8 cellular contexts compared by ENCODE assay signal in genomic region chr9:70639853-70640814, GRCh38.
A peak's percentile ranks its signal among the peaks of the same experiment; 100 is the strongest.
DNase-seq lines count a peak whose midpoint lies in the region; ATAC-seq, FAIRE-seq and TF ChIP-seq lines count a peak whose summit lies in the region.

No MANE protein-coding gene starts in this region.

- ATAC-seq in activated naive CD8-positive, alpha-beta T cell treated with anti-CD3 and anti-CD28 coated beads, Interleukin-2, amount 50 U/mL, for 24 hours = no peak
- no peak for ATAC-seq in HG02678 (IDR thresholded peaks at IDR 0.05; ENCODE audit: unreplicated experiment)

- no peak for FAIRE-seq in GM12891 (lab: Jason Lieb, UNC)

- H4K20me1 ChIP-seq in PC-9 (ENCODE audit: insufficient read depth) = no peaks in the 10 kb centered on the region
- H4K20me1 ChIP-seq in neural cell (ENCODE audit: insufficient read depth) = no peaks in the 10 kb centered on the region

- H3K27me3 ChIP-seq in HL-60 (ENCODE audit: insufficient read depth, poor library complexity, severe bottlenecking) (no peaks in the 10 kb centered on the region), PC-9 (ENCODE audit: insufficient read depth, low read depth) (peaks cover 5% of the 10 kb centered on the region; the same call in 1 of the 2 replicates), neural cell (ENCODE audit: insufficient read depth, low read depth, low read length) (no peaks in the 10 kb centered on the region)

- no peak overlapping the region for H3K4me3 Mint-ChIP-seq in activated naive CD8-positive, alpha-beta T cell treated with anti-CD3 and anti-CD28 coated beads, Interleukin-2, amount 50 U/mL, for 24 hours

- no peak for TF ChIP-seq EP300 in neural cell (conservative IDR thresholded peaks at IDR 0.05; ENCODE audit: poor library complexity, severe bottlenecking)

- H3K4me1 ChIP-seq in PC-9 (replicated peaks; ENCODE audit: insufficient read depth) = no peaks in the 10 kb centered on the region

- no peaks in the 10 kb centered on the region for H3K9me2 ChIP-seq in PC-9 (ENCODE audit: insufficient read depth)
- no peaks in the 10 kb centered on the region for H3K9me2 ChIP-seq in neural cell (ENCODE audit: insufficient read depth, low read length)

- no peak overlapping the region for H3K27ac Mint-ChIP-seq in activated naive CD8-positive, alpha-beta T cell treated with anti-CD3 and anti-CD28 coated beads, Interleukin-2, amount 50 U/mL, for 24 hours

- peaks cover 1% of the 10 kb centered on the region for H3K27me3 Mint-ChIP-seq in activated naive CD8-positive, alpha-beta T cell treated with anti-CD3 and anti-CD28 coated beads, Interleukin-2, amount 50 U/mL, for 24 hours

- intact Hi-C loops in PC-9 (cut with micrococcal nuclease; ENCODE audit: unreplicated experiment) = loop anchor here (1.0 to 5.0 kb wide), 3 partner anchors 287 to 609 kb away; no protein-coding TSS in a partner anchor

- no TSS peak for BruUV-seq in PC-9 (replicated peaks; lab: Mats Ljungman, UMichigan)

- H3F3A ChIP-seq in PC-9 (ENCODE audit: insufficient read depth, low read depth) (no peaks in the 10 kb centered on the region), neural cell (ENCODE audit: insufficient read depth, low read length, poor library complexity, severe bottlenecking) (no peaks in the 10 kb centered on the region)

- POLR2A ChIA-PET in PC-9 (lab: Charles Lee; ENCODE audit: unreplicated experiment) = no interaction called here

- peak; percentile 94 for TF ChIP-seq RAD21 in neural cell (conservative IDR thresholded peaks at IDR 0.05)

- CTCF ChIA-PET in PC-9 (lab: Charles Lee) = interaction anchor here (0.7 to 1.1 kb wide), 5 partner anchors 38 to 609 kb away, joined by 3 to 4 read pairs (median 3); no protein-coding TSS in a partner anchor

- H3K9me3 ChIP-seq in PC-9 (ENCODE audit: insufficient read depth, low read depth) = no peaks in the 10 kb centered on the region
- H3K9me3 ChIP-seq in neural cell (ENCODE audit: low read length) = no peaks in the 10 kb centered on the region

- no peaks in the 10 kb centered on the region for H3K36me3 Mint-ChIP-seq in activated naive CD8-positive, alpha-beta T cell treated with anti-CD3 and anti-CD28 coated beads, Interleukin-2, amount 50 U/mL, for 24 hours (ENCODE audit: low read depth)

- DNase-seq in GM03348 (ENCODE audit: low spot score) (peak; percentile 64), HL-60 (ENCODE audit: low read depth in 1 of 2, low spot score in 1 of 2) (peak in 1 of 2 experiments; percentile 12), PC-9 (peak in 1 of 2 experiments; percentile 8), epithelial cell of proximal tubule (ENCODE audit: low read depth) (no peak), GM12891 (ENCODE audit: insufficient read length, low spot score) (no peak)
- DNase-seq in activated naive CD8-positive, alpha-beta T cell treated with anti-CD3 and anti-CD28 coated beads, Interleukin-2, amount 50 U/mL, for 24 hours = no peak

- no peak overlapping the region for H3K4me3 ChIP-seq in HL-60 (replicated peaks; ENCODE audit: insufficient read depth, low read length)
- H3K4me3 ChIP-seq in PC-9 = no peak overlapping the region
- H3K4me3 ChIP-seq in epithelial cell of proximal tubule (ENCODE audit: low read depth, low read length) = no peak overlapping the region
- no peak overlapping the region for H3K4me3 ChIP-seq in neural cell (ENCODE audit: low read length)

- H3K9me3 Mint-ChIP-seq in activated naive CD8-positive, alpha-beta T cell treated with anti-CD3 and anti-CD28 coated beads, Interleukin-2, amount 50 U/mL, for 24 hours = no peaks in the 10 kb centered on the region

- no peak overlapping the region for H3K4me2 ChIP-seq in PC-9
- no peak overlapping the region for H3K4me2 ChIP-seq in neural cell (ENCODE audit: low read length)

- no peak for TF ChIP-seq POLR2A in GM12891 (IDR thresholded peaks at IDR 0.05; ENCODE audit: low read depth, low read length)

- no peaks in the 10 kb centered on the region for H3K36me3 ChIP-seq in PC-9 (ENCODE audit: low read depth)
- H3K36me3 ChIP-seq in neural cell (ENCODE audit: insufficient read depth, low read length) = no peaks in the 10 kb centered on the region

- no peak overlapping the region for H3K27ac ChIP-seq in HL-60 (replicated peaks)
- no peak overlapping the region for H3K27ac ChIP-seq in PC-9
- no peak overlapping the region for H3K27ac ChIP-seq in neural cell (ENCODE audit: low read length)

- H3K9ac ChIP-seq in neural cell (ENCODE audit: low read length) = no peak overlapping the region

- no peak overlapping the region for H2AFZ ChIP-seq in PC-9
- no peak overlapping the region for H2AFZ ChIP-seq in neural cell (ENCODE audit: low read depth, low read length)

- H3K79me2 ChIP-seq in PC-9 (ENCODE audit: low read depth) (no peaks in the 10 kb centered on the region), neural cell (replicated peaks; ENCODE audit: insufficient read depth, low read length) (no peaks in the 10 kb centered on the region)

- TF ChIP-seq CTCF in HL-60 (IDR thresholded peaks at IDR 0.05; ENCODE audit: insufficient read depth, low read length) = peak; percentile 27
- TF ChIP-seq CTCF in PC-9 (conservative IDR thresholded peaks at IDR 0.05) = peak; percentile 77
- TF ChIP-seq CTCF in epithelial cell of proximal tubule (conservative IDR thresholded peaks at IDR 0.05; ENCODE audit: low read depth, low read length) = peak; percentile 63
- TF ChIP-seq CTCF in neural cell (IDR thresholded peaks at IDR 0.05; ENCODE audit: poor library complexity, severe bottlenecking) = peak; percentile 93

- H3K4me1 Mint-ChIP-seq in activated naive CD8-positive, alpha-beta T cell treated with anti-CD3 and anti-CD28 coated beads, Interleukin-2, amount 50 U/mL, for 24 hours = no peaks in the 10 kb centered on the region

TF ChIP-seq in neural cell, 6 proteins besides CTCF, POLR2A, EP300 and RAD21:
- no peak for TF ChIP-seq EZH2 (IDR thresholded peaks at IDR 0.05; ENCODE audit: borderline replicate concordance, insufficient read depth, low read length, poor library complexity, severe bottlenecking)
- peak; percentile 91 for TF ChIP-seq SMC3 (conservative IDR thresholded peaks at IDR 0.05; ENCODE audit: poor library complexity)

TF ChIP-seq in GM12891, 5 proteins besides CTCF, POLR2A, EP300 and RAD21:
- no peak for TF ChIP-seq POU2F2 (IDR thresholded peaks at IDR 0.05; ENCODE audit: low read depth, low read length)
- no peak for TF ChIP-seq PAX5 (IDR thresholded peaks at IDR 0.05; ENCODE audit: insufficient read depth, low read length, severe bottlenecking)
- TF ChIP-seq POLR2AphosphoS5 (IDR thresholded peaks at IDR 0.05; ENCODE audit: low read depth, low read length) = no peak
- no peak for TF ChIP-seq SPI1 (IDR thresholded peaks at IDR 0.05; ENCODE audit: low read depth, low read length)
- no peak for TF ChIP-seq TAF1 (IDR thresholded peaks at IDR 0.05; ENCODE audit: low read depth, low read length)

Comparison
In these comparisons a context has a peak if more than half of its experiments do, and no peak if none do; other contexts are left out.
1. CTCF ChIP-seq: peak in every context shown above with its lines; median percentile 93 in neural cell; 77 in PC-9; 63 in epithelial cell of proximal tubule; 27 in HL-60.